Comparison of ENCODE assay signal across 8 cellular contexts in genomic region chr1:225999227-225999911, GRCh38. TPM values are rescaled to one million over a fixed set of nuclear protein-coding genes. Genes with fewer than 3 reads are reported as not detected.
A peak's percentile ranks its signal among the peaks of the same experiment; 100 is the strongest.
DNase-seq lines count a peak whose midpoint lies in the region; TF ChIP-seq lines count a peak whose summit lies in the region.

Gene SDE2, minus strand, starts transcription at chr1:225999343. Its CDS starts 31 bp downstream, at chr1:225999312.

- H3K9me3 Mint-ChIP-seq in HFFc6: no peaks in the 10 kb centered on the region
- H3K9me3 Mint-ChIP-seq in activated naive CD4-positive, alpha-beta T cell treated with anti-CD3 and anti-CD28 coated beads, Interleukin-2, amount 10 ng/mL, durations not matched to agents 7 days and 5 days: peaks cover 2% of the 10 kb centered on the region

- peaks cover 20% of the 10 kb centered on the region for H3K36me3 Mint-ChIP-seq in HFFc6 (ENCODE audit: low read depth)
- peaks cover 20% of the 10 kb centered on the region for H3K36me3 Mint-ChIP-seq in activated naive CD4-positive, alpha-beta T cell treated with anti-CD3 and anti-CD28 coated beads, Interleukin-2, amount 10 ng/mL, durations not matched to agents 7 days and 5 days

- TF ChIP-seq EP300 in suprapubic skin (IDR thresholded peaks at IDR 0.05): no peak

- WGBS in suprapubic skin: 1% methylated on average over 19 of the region's 53 CpGs

- peaks cover 68% of the 10 kb centered on the region for H3K4me1 ChIP-seq in suprapubic skin

- DNase-seq in GM04503 (ENCODE audit: low read depth) (peak; percentile 84), HFFc6 (peak; percentile 97), NB4 (ENCODE audit: low read depth) (peak; percentile 99), SK-N-MC (ENCODE audit: low read depth, low spot score) (peak; percentile 95), germinal center (ENCODE audit: low spot score) (peak; percentile 96), nucleus accumbens (lab: John Stamatoyannopoulos, UW) (peak; percentile 82 to 100 (median 99)), suprapubic skin (ENCODE audit: low spot score in 2 of 2) (peak; percentile 100)
- peak; percentile 100 for DNase-seq in activated naive CD4-positive, alpha-beta T cell treated with anti-CD3 and anti-CD28 coated beads, Interleukin-2, amount 10 ng/mL, durations not matched to agents 7 days and 5 days

- H3K27me3 Mint-ChIP-seq in HFFc6 (ENCODE audit: insufficient read depth): peaks cover 2% of the 10 kb centered on the region; the same call in 1 of the 2 replicates
- no peaks in the 10 kb centered on the region for H3K27me3 Mint-ChIP-seq in activated naive CD4-positive, alpha-beta T cell treated with anti-CD3 and anti-CD28 coated beads, Interleukin-2, amount 10 ng/mL, durations not matched to agents 7 days and 5 days

- peak within 1 kb of the TSS; percentile 93 for H3K9ac ChIP-seq in SK-N-MC (ENCODE audit: insufficient read length)

- H3K4me3 ChIP-seq in NB4 (ENCODE audit: low read depth, low read length) (peak within 1 kb of the TSS; percentile 80), SK-N-MC (peak within 1 kb of the TSS; percentile 91), suprapubic skin (peak within 1 kb of the TSS; percentile 85)

- H3K9me3 ChIP-seq in SK-N-MC (ENCODE audit: low read depth, low read length) (no peaks in the 10 kb centered on the region), suprapubic skin (no peaks in the 10 kb centered on the region)

- peak within 1 kb of the TSS; percentile 97 for H3K4me3 Mint-ChIP-seq in HFFc6
- peak within 1 kb of the TSS; percentile 99 for H3K4me3 Mint-ChIP-seq in activated naive CD4-positive, alpha-beta T cell treated with anti-CD3 and anti-CD28 coated beads, Interleukin-2, amount 10 ng/mL, durations not matched to agents 7 days and 5 days

- H3K4me1 Mint-ChIP-seq in HFFc6 (ENCODE audit: low read depth): peaks cover 46% of the 10 kb centered on the region
- peaks cover 75% of the 10 kb centered on the region for H3K4me1 Mint-ChIP-seq in activated naive CD4-positive, alpha-beta T cell treated with anti-CD3 and anti-CD28 coated beads, Interleukin-2, amount 10 ng/mL, durations not matched to agents 7 days and 5 days

- H3K27ac Mint-ChIP-seq in HFFc6: peak within 1 kb of the TSS; percentile 98
- H3K27ac Mint-ChIP-seq in activated naive CD4-positive, alpha-beta T cell treated with anti-CD3 and anti-CD28 coated beads, Interleukin-2, amount 10 ng/mL, durations not matched to agents 7 days and 5 days: peak within 1 kb of the TSS; percentile 99

- TF ChIP-seq CTCF in HFFc6 (IDR thresholded peaks at IDR 0.05): no peak
- no peak for TF ChIP-seq CTCF in NB4 (IDR thresholded peaks at IDR 0.05; ENCODE audit: low read depth, low read length)
- TF ChIP-seq CTCF in suprapubic skin (IDR thresholded peaks at IDR 0.05): no peak

- TF ChIP-seq POLR2A in NB4 (IDR thresholded peaks at IDR 0.05; ENCODE audit: extremely low read depth, insufficient read length): peak; percentile 97
- TF ChIP-seq POLR2A in suprapubic skin (IDR thresholded peaks at IDR 0.05): peak; percentile 85 to 95

- CTCF ChIA-PET in activated naive CD4-positive, alpha-beta T cell treated with anti-CD3 and anti-CD28 coated beads, Interleukin-2, amount 10 ng/mL, durations not matched to agents 7 days and 5 days (lab: Charles Lee): interaction anchor here (0.7 to 1.7 kb wide), 5 partner anchors 12 to 532 kb away, joined by 3 to 13 read pairs (median 6); partner anchors contain the start of gene H3-3A

- peak within 1 kb of the TSS; percentile 95 for H3K27ac ChIP-seq in SK-N-MC
- H3K27ac ChIP-seq in suprapubic skin: peak within 1 kb of the TSS; percentile 98

- no peaks in the 10 kb centered on the region for H3K27me3 ChIP-seq in suprapubic skin

- H3K36me3 ChIP-seq in SK-N-MC (ENCODE audit: insufficient read depth, low read length) (peaks cover 13% of the 10 kb centered on the region), suprapubic skin (peaks cover 10% of the 10 kb centered on the region)

RNA-seq across cellular contexts. Expression of gene SDE2, which starts in this region (rescaled TPM):
- 10 to 100 TPM; 16.1 to 18.1 (median 16.5) TPM for total RNA-seq in HFFc6 (2021; fragmentation: NEBNext Ultra II Directional; extraction: Animal tissue kit (Norgen Biotek cat#: 25700))
- total RNA-seq in suprapubic skin: 10 to 100 TPM; 19.7 to 37.2 (median 26.5) TPM

Comparison
In these comparisons a context has a peak if more than half of its experiments do, and no peak if none do; other contexts are left out.
1. Peak in every context shown above with its lines: DNase-seq, H3K4me3 ChIP-seq and H3K27ac ChIP-seq.